ENCODE assay signal across 9 cellular contexts in the genomic region with DNA sequence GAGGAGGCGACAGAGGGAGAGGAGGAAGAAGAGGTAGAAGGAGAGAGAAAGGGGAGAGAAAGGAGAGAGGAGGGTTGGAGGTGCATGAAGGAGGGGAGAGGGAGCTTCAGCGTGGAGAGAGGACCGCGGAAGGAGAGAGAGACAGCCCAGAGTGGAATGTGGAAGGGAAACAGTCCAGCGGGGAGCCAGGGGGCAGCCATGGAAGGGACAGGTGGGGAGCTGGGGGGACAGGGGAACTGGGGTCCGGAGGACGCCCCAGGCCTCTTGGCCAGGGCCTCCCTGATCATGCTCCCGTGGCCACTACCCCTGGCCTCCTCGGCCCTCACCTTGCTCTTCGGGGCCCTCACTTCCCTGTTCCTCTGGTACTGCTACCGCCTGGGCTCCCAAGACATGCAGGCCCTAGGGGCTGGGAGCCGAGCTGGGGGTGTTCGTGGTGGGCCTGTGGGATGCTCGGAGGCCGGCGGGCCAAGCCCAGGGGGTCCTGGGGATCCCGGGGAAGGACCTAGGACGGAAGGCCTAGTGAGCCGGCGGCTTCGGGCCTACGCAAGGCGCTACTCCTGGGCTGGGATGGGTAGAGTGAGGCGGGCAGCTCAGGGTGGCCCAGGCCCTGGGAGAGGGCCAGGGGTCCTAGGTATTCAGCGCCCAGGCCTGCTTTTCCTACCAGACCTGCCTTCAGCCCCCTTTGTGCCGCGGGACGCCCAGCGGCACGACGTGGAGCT. TPM values are rescaled to one million over a fixed set of nuclear protein-coding genes. Genes with fewer than 3 reads are reported as not detected.
DNase-seq lines count a peak whose midpoint lies in the region; ATAC-seq, FAIRE-seq and TF ChIP-seq lines count a peak whose summit lies in the region.
"Had no signal": no experiment of that assay in that cellular context is flagged by ENCODE, and none has a peak within 500 bp of the region (broad histone marks: within the 10 kb centered on the region; RNA-seq: fewer than 3 reads in every experiment).

No MANE protein-coding gene starts in this region.

- H3K36me3 Mint-ChIP-seq in HFFc6 (ENCODE audit: low read depth), result no peaks in the 10 kb centered on the region; the same call in 1 of the 2 replicates

- RAD21 ChIA-PET in GM12878 (lab: Charles Lee; ENCODE audit: unreplicated experiment), result interaction anchor here (1.6 kb wide), 1 partner anchor 131 kb away, joined by 5 read pairs; no protein-coding TSS in a partner anchor

- no peaks in the 10 kb centered on the region for H3K9me3 ChIP-seq in GM12878 (replicated peaks; ENCODE audit: control insufficient read depth, insufficient read depth, low read length)
- H3K9me3 ChIP-seq in lower lobe of right lung, result no peaks in the 10 kb centered on the region
- H3K9me3 ChIP-seq in uterus, result no peaks in the 10 kb centered on the region
- H3K9me3 ChIP-seq in thyroid gland, result no peaks in the 10 kb centered on the region

- H3K4me2 ChIP-seq in GM12878 (ENCODE audit: control insufficient read depth, insufficient read depth), result peak overlapping the region; percentile 90; the same call in 1 of the 2 replicates

- H3K27me3 ChIP-seq in GM12878 (replicated peaks in 1 of 2; ENCODE audit: control insufficient read depth in 2 of 2, insufficient read depth in 2 of 2, low read length in 1 of 2) (no peaks in the 10 kb centered on the region; a peak in 1 of 4 replicates), lower lobe of right lung (ENCODE audit: low read depth) (peaks cover 24% of the 10 kb centered on the region), uterus (no peaks in the 10 kb centered on the region), thyroid gland (no peaks in the 10 kb centered on the region)

- peaks cover 12% of the 10 kb centered on the region for H3K4me1 Mint-ChIP-seq in HFFc6 (ENCODE audit: low read depth)

- TF ChIP-seq POLR2A in GM12878 (IDR thresholded peaks at IDR 0.05; ENCODE audit: low read depth, low read length), result no peak
- TF ChIP-seq POLR2A in uterus (IDR thresholded peaks at IDR 0.05), result no peak
- TF ChIP-seq POLR2A in thyroid gland (IDR thresholded peaks at IDR 0.05), result no peak

- H3K27ac Mint-ChIP-seq in HFFc6, result peak overlapping the region; percentile 92

- CTCF ChIA-PET in GM12878 (lab: Yijun Ruan, JAX), result no interaction called here

- ATAC-seq in GM12878, result no peak
- no peak for ATAC-seq in lower lobe of right lung
- no peak for ATAC-seq in GM21723 (IDR thresholded peaks at IDR 0.05; ENCODE audit: unreplicated experiment)

- H3K9me3 Mint-ChIP-seq in HFFc6, result no peaks in the 10 kb centered on the region

- H3K4me3 ChIP-seq in GM12878 (no peak overlapping the region), lower lobe of right lung (peak overlapping the region; percentile 71), uterus (peak overlapping the region in 1 of 2 donors; percentile 46), thyroid gland (replicated peaks in 1 of 3) (no peak overlapping the region)

- no peak overlapping the region; the same call in 1 of the 2 replicates for H2AFZ ChIP-seq in GM12878 (ENCODE audit: control insufficient read depth, low read depth, low read length)

- SMC1A ChIA-PET in GM12878 (lab: Charles Lee; ENCODE audit: uncharacterized antibody, unreplicated experiment), result interaction anchor here (0.6 kb wide), 1 partner anchor 757 kb away, joined by 4 read pairs; no protein-coding TSS in a partner anchor

- H3K27ac ChIP-seq in GM12878 (ENCODE audit: control insufficient read depth, insufficient read depth) (no peak overlapping the region), lower lobe of right lung (peak overlapping the region; percentile 41), uterus (no peak overlapping the region), thyroid gland (no peak overlapping the region)

- in situ Hi-C loops in GM12878 (cut with MboI), result no loop called here

- no peaks in the 10 kb centered on the region for H4K20me1 ChIP-seq in GM12878 (ENCODE audit: control insufficient read depth, insufficient read depth)

- TF ChIP-seq EP300 in GM12878 (IDR thresholded peaks at IDR 0.05; ENCODE audit: borderline replicate concordance in 1 of 2, control insufficient read depth in 1 of 2, low read depth in 2 of 2, low read length in 2 of 2), result no peak

- peak; percentile 22 for DNase-seq in A172 (ENCODE audit: low spot score)
- DNase-seq in HFFc6, result no peak
- DNase-seq in GM12878 (ENCODE audit: low read depth, low spot score), result no peak
- DNase-seq in lower lobe of right lung, result peak; percentile 43
- DNase-seq in uterus, result no peak
- DNase-seq in thyroid gland, result no peak
- DNase-seq in activated CD4-positive, CD25-positive, alpha-beta regulatory T cell (lab: John Stamatoyannopoulos, UW), result no peak
- DNase-seq: activated gamma-delta T cell had no signal

- peaks cover 21% of the 10 kb centered on the region for H3K27me3 Mint-ChIP-seq in HFFc6 (ENCODE audit: insufficient read depth)

- intact Hi-C loops in GM12878 (cut with micrococcal nuclease; ENCODE audit: unreplicated experiment) (loop anchor here (10.0 kb wide), 1 partner anchor 124 kb away; the partner anchor contains the start of gene C16orf92), lower lobe of right lung (cut with DNase I) (no loop called here), uterus (cut with DNase I; ENCODE audit: low total_unique reads) (no loop called here), thyroid gland (cut with DNase I) (no loop called here)

- H3K79me2 ChIP-seq in GM12878 (ENCODE audit: control insufficient read depth, insufficient read depth, low read length), result no peaks in the 10 kb centered on the region

- 55% methylated on average over 22 of the region's 31 CpGs for WGBS in GM12878 (ENCODE audit: insufficient coverage, insufficient replicate concordance, low lambda C conversion rate, missing lambda C conversion rate)
- WGBS in thyroid gland, 2 donors, result 36 to 42% methylated on average over 17 to 27 of the region's 31 CpGs

- no peak for FAIRE-seq in GM12878 (lab: Jason Lieb, UNC)

- no TSS peak for BruUV-seq in GM12878 (replicated peaks; lab: Mats Ljungman, UMichigan)

- peaks cover 3% of the 10 kb centered on the region; the same call in 1 of the 2 replicates for H3K4me1 ChIP-seq in GM12878 (ENCODE audit: control insufficient read depth, insufficient read depth, low read length)
- peaks cover 13% of the 10 kb centered on the region for H3K4me1 ChIP-seq in lower lobe of right lung
- H3K4me1 ChIP-seq in uterus, result no peaks in the 10 kb centered on the region
- peaks cover 6 to 16% of the 10 kb centered on the region in 2 donors for H3K4me1 ChIP-seq in thyroid gland

- no peak overlapping the region for H3K9ac ChIP-seq in GM12878 (ENCODE audit: control insufficient read depth, insufficient read depth, low read length)

- TF ChIP-seq CTCF in HFFc6 (IDR thresholded peaks at IDR 0.05) (no peak), GM12878 (IDR thresholded peaks at IDR 0.05 in 2 of 3, conservative IDR thresholded peaks at IDR 0.05 in 1 of 3; ENCODE audit: control insufficient read depth in 2 of 3, extremely low read depth in 1 of 3, insufficient read depth in 1 of 3, low read depth in 3 of 3, low read length in 3 of 3) (no peak), lower lobe of right lung (IDR thresholded peaks at IDR 0.05) (no peak), uterus (IDR thresholded peaks at IDR 0.05) (no peak), thyroid gland (IDR thresholded peaks at IDR 0.05) (no peak)

- TF ChIP-seq RAD21 in GM12878 (IDR thresholded peaks at IDR 0.05; ENCODE audit: insufficient read depth, low read depth, low read length), result no peak

- H3K36me3 ChIP-seq in GM12878 (ENCODE audit: control insufficient read depth in 2 of 2, insufficient read depth in 2 of 2, low read length in 1 of 2), result no peaks in the 10 kb centered on the region
- no peaks in the 10 kb centered on the region for H3K36me3 ChIP-seq in lower lobe of right lung
- no peaks in the 10 kb centered on the region for H3K36me3 ChIP-seq in uterus
- H3K36me3 ChIP-seq in thyroid gland, result no peaks in the 10 kb centered on the region

- POLR2A ChIA-PET in GM12878 (lab: Charles Lee), result no interaction called here

- H3K4me3 Mint-ChIP-seq in HFFc6, result peak overlapping the region; percentile 92

RNA-seq across cellular contexts. Expression of gene ASPHD1, which starts 0.8 kb away (rescaled TPM):
- total RNA-seq in A172 (2014; rRNA removed; shearing (Covaris generic)), result 18.4 and 22.0 TPM in 2 replicates
- total RNA-seq in HFFc6 (2021; fragmentation: NEBNext Ultra II Directional; extraction: Animal tissue kit (Norgen Biotek cat#: 25700)), result 10 to 100 TPM in 4 of 6 experiments, 1 to 10 TPM in 2; 5.1 to 15.9 (median 14.1) TPM
- not detected in 2 replicates for total RNA-seq in GM12878 (2013; cell fraction: nucleolus; rRNA removed)
- total RNA-seq in GM12878 (2014; rRNA removed) (not detected in 2 replicates), GM12878 (2014; rRNA removed; fragmentation: Illumina TruSeq; extraction: Trizol) (not detected in 2 replicates), GM12878 (2021) (not detected in 2 replicates), lower lobe of right lung (1.6 TPM), uterus (1 to 10 TPM in 2 of 4 donors, under 1 TPM in 1, not detected in 1; 0.61 to 1.0 (median 1.0) TPM), thyroid gland (not detected)
- polyA plus RNA-seq in GM12878 (2011; ENCODE audit: low read depth), result not detected
- polyA plus RNA-seq in GM12878 (2011; rRNA removed) (not detected in 2 replicates), GM12878 (2014; fragmentation: Illumina TruSeq; extraction: Trizol) (not detected in 2 replicates), GM12878 (2014; fragmentation: Nextera tagmentation; extraction: Ambion mirVana) (not detected), GM12878 (2014; rRNA removed) (not detected in 2 replicates), GM12878 (2016; fragmentation: Nextera tagmentation; extraction: Ambion mirVana) (not detected)
- polyA plus RNA-seq in GM12878 (2011; cell fraction: cytosol; rRNA removed), result not detected in 2 replicates
- not detected in 2 replicates for polyA plus RNA-seq in GM12878 (2011; cell fraction: nucleus; rRNA removed)
- polyA plus RNA-seq in GM12878 (2012), result 0.07 and 0.11 TPM in 2 replicates
- not detected in 2 replicates for polyA minus RNA-seq in GM12878 (2011; rRNA and poly(A)+ RNA removed)
- polyA minus RNA-seq in GM12878 (2011; cell fraction: cytosol; rRNA and poly(A)+ RNA removed), result not detected in 2 replicates
- polyA minus RNA-seq in GM12878 (2011; cell fraction: nucleus; rRNA and poly(A)+ RNA removed), result not detected in 2 replicates

RNA-seq across cellular contexts. Expression of gene SEZ6L2, which starts 1.7 kb away (rescaled TPM):
- 22.1 and 24.9 TPM in 2 replicates for total RNA-seq in A172 (2014; rRNA removed; shearing (Covaris generic))
- 1 to 10 TPM; 1.5 to 4.5 (median 3.9) TPM for total RNA-seq in HFFc6 (2021; fragmentation: NEBNext Ultra II Directional; extraction: Animal tissue kit (Norgen Biotek cat#: 25700))
- total RNA-seq in GM12878 (2013; cell fraction: nucleolus; rRNA removed), result not detected in 2 replicates
- 0.06 TPM in 1 of 2 replicates, not detected in the other for total RNA-seq in GM12878 (2014; rRNA removed)
- not detected in 2 replicates for total RNA-seq in GM12878 (2014; rRNA removed; fragmentation: Illumina TruSeq; extraction: Trizol)
- 0.37 and 0.49 TPM in 2 replicates for total RNA-seq in GM12878 (2021)
- not detected for polyA plus RNA-seq in GM12878 (2011; ENCODE audit: low read depth)
- not detected in 2 replicates for polyA plus RNA-seq in GM12878 (2011; rRNA removed)
- not detected in 2 replicates for polyA plus RNA-seq in GM12878 (2011; cell fraction: cytosol; rRNA removed)
- polyA plus RNA-seq in GM12878 (2011; cell fraction: nucleus; rRNA removed), result not detected in 2 replicates
- polyA plus RNA-seq in GM12878 (2012), result not detected in 2 replicates
- polyA plus RNA-seq in GM12878 (2014; fragmentation: Illumina TruSeq; extraction: Trizol), result not detected in 2 replicates
- not detected for polyA plus RNA-seq in GM12878 (2014; fragmentation: Nextera tagmentation; extraction: Ambion mirVana)
- not detected in 2 replicates for polyA plus RNA-seq in GM12878 (2014; rRNA removed)
- polyA plus RNA-seq in GM12878 (2016; fragmentation: Nextera tagmentation; extraction: Ambion mirVana), result not detected
- polyA minus RNA-seq in GM12878 (2011; rRNA and poly(A)+ RNA removed), result not detected in 2 replicates
- 0.83 and 1.2 TPM in 2 replicates for polyA minus RNA-seq in GM12878 (2011; cell fraction: cytosol; rRNA and poly(A)+ RNA removed)
- polyA minus RNA-seq in GM12878 (2011; cell fraction: nucleus; rRNA and poly(A)+ RNA removed), result not detected in 2 replicates
- 10.7 TPM for total RNA-seq in lower lobe of right lung
- total RNA-seq in uterus, result 10 to 100 TPM in 1 of 4 donors, 1 to 10 TPM in 1, under 1 TPM in 1, not detected in 1; 0.52 to 19.4 (median 4.6) TPM
- total RNA-seq in thyroid gland, result 1 to 10 TPM in 2 of 4 donors, under 1 TPM in 2; 0.33 to 1.5 (median 0.79) TPM

RNA-seq across cellular contexts. Expression of gene KCTD13, which starts 25.0 kb away (rescaled TPM):
- 11.0 and 12.5 TPM in 2 replicates for total RNA-seq in A172 (2014; rRNA removed; shearing (Covaris generic))
- 10 to 100 TPM; 13.9 to 17.0 (median 16.1) TPM for total RNA-seq in HFFc6 (2021; fragmentation: NEBNext Ultra II Directional; extraction: Animal tissue kit (Norgen Biotek cat#: 25700))
- total RNA-seq in GM12878 (2013; cell fraction: nucleolus; rRNA removed), result 59.8 and 76.4 TPM in 2 replicates
- 9.7 and 11.0 TPM in 2 replicates for total RNA-seq in GM12878 (2014; rRNA removed)
- total RNA-seq in GM12878 (2014; rRNA removed; fragmentation: Illumina TruSeq; extraction: Trizol), result 7.2 and 8.5 TPM in 2 replicates
- 20.8 and 29.2 TPM in 2 replicates for total RNA-seq in GM12878 (2021)
- 8.1 TPM for polyA plus RNA-seq in GM12878 (2011; ENCODE audit: low read depth)
- 11.4 and 16.8 TPM in 2 replicates for polyA plus RNA-seq in GM12878 (2011; rRNA removed)
- polyA plus RNA-seq in GM12878 (2011; cell fraction: cytosol; rRNA removed), result 19.3 and 22.6 TPM in 2 replicates
- polyA plus RNA-seq in GM12878 (2011; cell fraction: nucleus; rRNA removed), result 45.9 and 58.0 TPM in 2 replicates
- 14.1 and 14.6 TPM in 2 replicates for polyA plus RNA-seq in GM12878 (2012)
- 8.0 and 12.2 TPM in 2 replicates for polyA plus RNA-seq in GM12878 (2014; fragmentation: Illumina TruSeq; extraction: Trizol)
- 1 to 10 TPM; 3.3 to 3.5 TPM for polyA plus RNA-seq in GM12878 (2014; fragmentation: Nextera tagmentation; extraction: Ambion mirVana)
- 22.1 and 29.2 TPM in 2 replicates for polyA plus RNA-seq in GM12878 (2014; rRNA removed)
- polyA plus RNA-seq in GM12878 (2016; fragmentation: Nextera tagmentation; extraction: Ambion mirVana), result 10 to 100 TPM; 12.8 to 14.5 TPM
- polyA minus RNA-seq in GM12878 (2011; rRNA and poly(A)+ RNA removed), result 16.2 and 20.7 TPM in 2 replicates
- 6.5 and 7.8 TPM in 2 replicates for polyA minus RNA-seq in GM12878 (2011; cell fraction: cytosol; rRNA and poly(A)+ RNA removed)
- 14.5 and 25.4 TPM in 2 replicates for polyA minus RNA-seq in GM12878 (2011; cell fraction: nucleus; rRNA and poly(A)+ RNA removed)
- total RNA-seq in lower lobe of right lung, result 22.3 TPM
- 10 to 100 TPM in 2 of 4 donors, 1 to 10 TPM in 2; 1.8 to 33.3 (median 14.6) TPM for total RNA-seq in uterus
- 10 to 100 TPM in 3 of 4 donors, 1 to 10 TPM in 1; 9.8 to 27.5 (median 15.5) TPM for total RNA-seq in thyroid gland

RNA-seq across cellular contexts. Expression of gene CDIPT, which starts 38.0 kb away (rescaled TPM):
- 112 and 119 TPM in 2 replicates for total RNA-seq in A172 (2014; rRNA removed; shearing (Covaris generic))
- total RNA-seq in HFFc6 (2021; fragmentation: NEBNext Ultra II Directional; extraction: Animal tissue kit (Norgen Biotek cat#: 25700)), result 100 to 1,000 TPM in 3 of 6 experiments, 10 to 100 TPM in 3; 82.6 to 115 (median 94.7) TPM
- total RNA-seq in GM12878 (2013; cell fraction: nucleolus; rRNA removed), result 23.6 and 25.0 TPM in 2 replicates
- total RNA-seq in GM12878 (2014; rRNA removed), result 33.2 and 35.4 TPM in 2 replicates
- total RNA-seq in GM12878 (2014; rRNA removed; fragmentation: Illumina TruSeq; extraction: Trizol), result 9.6 and 10.5 TPM in 2 replicates
- 31.4 and 34.1 TPM in 2 replicates for total RNA-seq in GM12878 (2021)
- polyA plus RNA-seq in GM12878 (2011; ENCODE audit: low read depth), result 11.5 TPM
- 14.5 and 26.2 TPM in 2 replicates for polyA plus RNA-seq in GM12878 (2011; rRNA removed)
- polyA plus RNA-seq in GM12878 (2011; cell fraction: cytosol; rRNA removed), result 41.9 and 52.6 TPM in 2 replicates
- polyA plus RNA-seq in GM12878 (2011; cell fraction: nucleus; rRNA removed), result 36.4 and 39.8 TPM in 2 replicates
- polyA plus RNA-seq in GM12878 (2012), result 28.7 and 30.8 TPM in 2 replicates
- polyA plus RNA-seq in GM12878 (2014; fragmentation: Illumina TruSeq; extraction: Trizol), result 6.8 and 15.5 TPM in 2 replicates
- polyA plus RNA-seq in GM12878 (2014; fragmentation: Nextera tagmentation; extraction: Ambion mirVana), result 1 to 10 TPM in 1 of 2 experiments, under 1 TPM in 1; 0.87 to 3.5 TPM
- 33.1 and 33.2 TPM in 2 replicates for polyA plus RNA-seq in GM12878 (2014; rRNA removed)
- 10 to 100 TPM; 28.1 to 36.4 TPM for polyA plus RNA-seq in GM12878 (2016; fragmentation: Nextera tagmentation; extraction: Ambion mirVana)
- 21.6 and 34.8 TPM in 2 replicates for polyA minus RNA-seq in GM12878 (2011; rRNA and poly(A)+ RNA removed)
- 18.7 and 20.5 TPM in 2 replicates for polyA minus RNA-seq in GM12878 (2011; cell fraction: cytosol; rRNA and poly(A)+ RNA removed)
- 11.2 and 15.9 TPM in 2 replicates for polyA minus RNA-seq in GM12878 (2011; cell fraction: nucleus; rRNA and poly(A)+ RNA removed)
- 75.4 TPM for total RNA-seq in lower lobe of right lung
- 10 to 100 TPM; 35.1 to 83.7 (median 59.1) TPM for total RNA-seq in uterus
- 100 to 1,000 TPM in 2 of 4 donors, 10 to 100 TPM in 2; 79.3 to 122 (median 99.3) TPM for total RNA-seq in thyroid gland

Comparison
In these comparisons a context has a peak if more than half of its experiments do, and no peak if none do; other contexts are left out.
1. DNase-seq: peak in A172 (single experiment) and lower lobe of right lung (single experiment); none in HFFc6 (single experiment), GM12878 (single experiment), uterus (0 of 2), thyroid gland (0 of 2) and activated CD4-positive, CD25-positive, alpha-beta regulatory T cell (0 of 4).